ENCODE assay signal across 8 cellular contexts in the genomic region with DNA sequence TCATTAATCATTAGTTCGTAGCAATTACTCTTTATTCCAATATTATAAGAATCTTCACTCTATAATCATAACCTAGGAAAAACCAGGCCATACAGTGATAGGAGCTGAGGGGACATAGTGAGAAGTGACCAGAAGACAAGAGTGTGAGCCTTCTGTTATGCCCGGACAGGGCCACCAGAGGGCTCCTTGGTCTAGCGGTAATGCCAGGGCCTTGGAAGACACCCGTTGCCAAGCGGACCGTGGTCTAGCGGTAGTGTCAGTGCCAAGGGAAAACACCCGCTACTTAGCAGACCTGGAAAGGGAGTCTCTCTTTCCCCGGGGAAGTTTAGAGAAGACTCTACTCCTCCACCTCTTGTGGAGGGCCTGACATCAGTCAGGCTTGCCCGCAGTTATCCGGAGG.
A peak's percentile ranks its signal among the peaks of the same experiment; 100 is the strongest.
DNase-seq lines count a peak whose midpoint lies in the region; FAIRE-seq and TF ChIP-seq lines count a peak whose summit lies in the region.
"Not testable (repeated sequence)": the region's sequence is repeated elsewhere in the genome, so short reads cannot be mapped to it uniquely, and the experiment has no call there.

No MANE protein-coding gene starts in this region.

- not testable (repeated sequence) for H3K27ac ChIP-seq in Peyer's patch
- peak overlapping the region; percentile 70 for H3K27ac ChIP-seq in endothelial cell of umbilical vein (ENCODE audit: insufficient read depth, low read depth, low read length)

- H3K4me3 ChIP-seq in AG10803 (ENCODE audit: low read length); GM12865 (ENCODE audit: low read depth, low read length); MG63; Peyer's patch; endothelial cell of umbilical vein (replicated peaks in 1 of 3; ENCODE audit: insufficient read depth in 1 of 3, low read depth in 1 of 3, low read length in 3 of 3); retinal pigment epithelial cell (ENCODE audit: low read length): not testable (repeated sequence)

- H3K27me3 ChIP-seq in MG63; Peyer's patch; endothelial cell of umbilical vein (ENCODE audit: control insufficient read depth in 2 of 2, insufficient read depth in 2 of 2, low read length in 2 of 2): not testable (repeated sequence)

- not testable (repeated sequence) for BruUV-seq in endothelial cell of umbilical vein (replicated peaks; lab: Mats Ljungman, UMichigan)

- POLR2A ChIA-PET in endothelial cell of umbilical vein (lab: Charles Lee), result not testable (repeated sequence)

- H3K9ac ChIP-seq in endothelial cell of umbilical vein (replicated peaks; ENCODE audit: extremely low read depth, insufficient read depth, low read length), result not testable (repeated sequence)

- not testable (repeated sequence) for H3K4me2 ChIP-seq in endothelial cell of umbilical vein (ENCODE audit: insufficient read depth, low read length)

- not testable (repeated sequence) for H3K9me3 ChIP-seq in MG63; Peyer's patch; endothelial cell of umbilical vein (replicated peaks; ENCODE audit: control insufficient read depth, insufficient read depth, low read length)

- CTCF ChIA-PET in endothelial cell of umbilical vein (lab: Charles Lee), result interaction anchor here (1.0 to 4.3 kb wide), 3 partner anchors 11 to 207 kb away, joined by 3 to 64 read pairs (median 8); partner anchors contain the start of gene GCNT1

- not testable (repeated sequence) for FAIRE-seq in endothelial cell of umbilical vein (lab: Jason Lieb, UNC)

- intact Hi-C loops in endothelial cell of umbilical vein (cut with micrococcal nuclease), result loop anchor here (1.0 kb wide), 1 partner anchor 38 kb away; no protein-coding TSS in a partner anchor

- not testable (repeated sequence) for H4K20me1 ChIP-seq in endothelial cell of umbilical vein (replicated peaks; ENCODE audit: control insufficient read depth, extremely low read depth, insufficient read depth, low read length)

- H3K79me2 ChIP-seq in endothelial cell of umbilical vein (ENCODE audit: control insufficient read depth, insufficient read depth, low read length), result not testable (repeated sequence)

- dilution Hi-C loops in endothelial cell of umbilical vein (cut with MboI; ENCODE audit: extremely low pct_ligation_motif_present, low sequenced_read_pairs), result not testable (repeated sequence)

- TF ChIP-seq POLR2A in Peyer's patch (IDR thresholded peaks at IDR 0.05); endothelial cell of umbilical vein (IDR thresholded peaks at IDR 0.05; ENCODE audit: low read depth, low read length): not testable (repeated sequence)

- DNase-seq in AG10803 (ENCODE audit: low read depth) (peak; percentile 47), GM12865 (ENCODE audit: low read depth) (peak; percentile 32), MG63 (peak; percentile 78), Peyer's patch (peak in 1 of 3 donors; percentile 62), islet precursor cell (peak; percentile 74)
- peak; percentile 32 to 42 for DNase-seq in activated T-cell treated with anti-CD3 and anti-CD28 coated beads, Interleukin-2, amount 50 U/mL, for 48 hours
- not testable (repeated sequence) for DNase-seq in endothelial cell of umbilical vein (ENCODE audit: low read depth, low spot score); retinal pigment epithelial cell (ENCODE audit: low read depth)

- H3K36me3 ChIP-seq in MG63; Peyer's patch; endothelial cell of umbilical vein (ENCODE audit: control insufficient read depth in 2 of 2, extremely low read depth in 1 of 2, insufficient read depth in 2 of 2, low read length in 2 of 2): not testable (repeated sequence)

- not testable (repeated sequence) for H3K4me1 ChIP-seq in Peyer's patch
- peaks cover 43% of the 10 kb centered on the region for H3K4me1 ChIP-seq in endothelial cell of umbilical vein (ENCODE audit: control insufficient read depth, extremely low read depth, insufficient read depth, low read length)

- peak; percentile 38 for TF ChIP-seq CTCF in AG10803 (conservative IDR thresholded peaks at IDR 0.05; ENCODE audit: low read length)
- TF ChIP-seq CTCF in GM12865 (IDR thresholded peaks at IDR 0.05; ENCODE audit: insufficient read depth, low read depth, low read length, missing control alignments), result peak; percentile 42
- peak in 4 of 6 experiments; percentile 20 to 48 (median 32) for TF ChIP-seq CTCF in Peyer's patch (IDR thresholded peaks at IDR 0.05)
- peak in 1 of 2 donors; percentile 24 for TF ChIP-seq CTCF in endothelial cell of umbilical vein (IDR thresholded peaks at IDR 0.05; ENCODE audit: extremely low read depth in 1 of 2, insufficient read depth in 1 of 2, low read depth in 1 of 2, low read length in 2 of 2)
- peak; percentile 32 for TF ChIP-seq CTCF in retinal pigment epithelial cell (conservative IDR thresholded peaks at IDR 0.05; ENCODE audit: low read depth, low read length)

- H2AFZ ChIP-seq in endothelial cell of umbilical vein (ENCODE audit: low read depth, low read length), result not testable (repeated sequence)

- not testable (repeated sequence) for H3K9me1 ChIP-seq in endothelial cell of umbilical vein (replicated peaks; ENCODE audit: control insufficient read depth, extremely low read depth, insufficient read depth, low read length)
